In the genomic region with DNA sequence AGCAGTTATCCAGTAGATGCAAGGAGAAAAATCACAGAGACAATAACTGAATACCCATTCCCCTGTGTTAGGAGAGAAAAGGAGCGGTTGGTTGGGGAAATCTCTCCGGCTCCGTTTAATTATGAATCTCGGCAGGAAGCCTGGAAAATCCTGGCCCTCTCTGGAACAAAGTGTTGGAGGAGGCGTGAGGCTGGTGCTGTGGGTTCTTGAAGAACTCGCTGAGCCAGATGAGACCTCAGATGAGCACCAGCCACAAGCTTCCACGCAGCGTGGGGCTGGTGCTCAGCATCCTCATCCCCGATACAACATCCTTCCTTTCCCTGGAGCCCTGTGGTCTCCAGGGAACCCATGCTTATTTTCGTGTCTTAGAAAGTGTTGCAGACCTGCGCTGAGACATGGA, we compare ENCODE assay signal across 28 cellular contexts. TPM values are rescaled to one million over a fixed set of nuclear protein-coding genes. Genes with fewer than 3 reads are reported as not detected.
"Had no signal": no experiment of that assay in that cellular context is flagged by ENCODE, and none has a peak within 500 bp of the region (broad histone marks: within the 10 kb centered on the region; RNA-seq: fewer than 3 reads in every experiment).

No MANE protein-coding gene starts in this region.

- H3K36me3 ChIP-seq: esophagus squamous epithelium, left lung, ovary, right lobe of liver, thyroid gland had no signal

- H3K9me3 Mint-ChIP-seq: natural killer cell treated with Interleukin-12 subunit alpha and Interleukin-12 subunit beta and Interleukin-15 and Interleukin-18, amount 100 ng/mL, for 72 hours had no signal

- ATAC-seq: effector memory CD8-positive, alpha-beta T cell; left cardiac atrium; left lung; mucosa of descending colon; natural killer cell treated with Interleukin-12 subunit alpha and Interleukin-12 subunit beta and Interleukin-15 and Interleukin-18, amount 100 ng/mL, for 72 hours; right lobe of liver; stimulated activated naive CD8-positive, alpha-beta T cell treated with anti-CD3 and anti-CD28 coated beads, Interleukin-15, amount 100 ng/mL, for 72 hours had no signal

- H3K27ac ChIP-seq: coronary artery, esophagus squamous epithelium, left lung, ovary, right lobe of liver, thyroid gland had no signal

- H3K27me3 ChIP-seq: ovary, right lobe of liver, thyroid gland had no signal

- H3K4me1 ChIP-seq: esophagus squamous epithelium, left lung, right lobe of liver, thyroid gland had no signal

- DNase-seq: dermis blood vessel endothelial cell; effector memory CD8-positive, alpha-beta T cell; erythroblast; esophagus squamous epithelium; foreskin melanocyte; kidney; left cardiac atrium; left lung; mesenchymal stem cell; mucosa of descending colon; naive B cell; nucleus accumbens; ovary; right lobe of liver; small intestine; stimulated activated CD4-positive, alpha-beta T cell treated with anti-CD3 and anti-CD28 coated beads, Interleukin-15, amount 100 ng/mL, for 24 hours; stimulated activated CD4-positive, alpha-beta T cell treated with anti-CD3 and anti-CD28 coated beads, Interleukin-2, amount 100 ng/mL, for 48 hours; stimulated activated naive CD4-positive, alpha-beta T cell; stimulated activated naive CD8-positive, alpha-beta T cell treated with anti-CD3 and anti-CD28 coated beads, Interleukin-15, amount 100 ng/mL, for 72 hours; thyroid gland; trophoblast cell had no signal

- H3K4me3 ChIP-seq: coronary artery, esophagus squamous epithelium, left lung, mucosa of descending colon, ovary, right lobe of liver, thyroid gland had no signal

- H3K27ac Mint-ChIP-seq: effector memory CD8-positive, alpha-beta T cell; mesothelial cell of epicardium; natural killer cell treated with Interleukin-12 subunit alpha and Interleukin-12 subunit beta and Interleukin-15 and Interleukin-18, amount 100 ng/mL, for 72 hours; stimulated activated naive CD8-positive, alpha-beta T cell treated with anti-CD3 and anti-CD28 coated beads, Interleukin-15, amount 100 ng/mL, for 72 hours had no signal

- H3K9me3 ChIP-seq: esophagus squamous epithelium, mucosa of descending colon, ovary, right lobe of liver, thyroid gland had no signal

- H3K36me3 Mint-ChIP-seq: naive B cell; natural killer cell treated with Interleukin-12 subunit alpha and Interleukin-12 subunit beta and Interleukin-15 and Interleukin-18, amount 100 ng/mL, for 72 hours had no signal

- H3K4me1 Mint-ChIP-seq: mesothelial cell of epicardium; naive B cell; stimulated activated naive CD8-positive, alpha-beta T cell treated with anti-CD3 and anti-CD28 coated beads, Interleukin-15, amount 100 ng/mL, for 72 hours had no signal

- H3K4me3 Mint-ChIP-seq: effector memory CD8-positive, alpha-beta T cell; mesothelial cell of epicardium; naive B cell; natural killer cell treated with Interleukin-12 subunit alpha and Interleukin-12 subunit beta and Interleukin-15 and Interleukin-18, amount 100 ng/mL, for 72 hours; stimulated activated naive CD8-positive, alpha-beta T cell treated with anti-CD3 and anti-CD28 coated beads, Interleukin-15, amount 100 ng/mL, for 72 hours had no signal

RNA-seq across cellular contexts. Expression of a gene that starts 39.7 kb away (rescaled TPM):
- total RNA-seq: dermis blood vessel endothelial cell; lung microvascular endothelial cell; natural killer cell treated with Interleukin-12 subunit alpha and Interleukin-12 subunit beta and Interleukin-15 and Interleukin-18, amount 100 ng/mL, for 72 hours; posterior vena cava; pulmonary artery endothelial cell; right lobe of liver had no signal

RNA-seq across cellular contexts. Expression of a gene that starts 40.2 kb away (rescaled TPM):
- total RNA-seq: dermis blood vessel endothelial cell; esophagus squamous epithelium; kidney; left cardiac atrium; left lung; lower leg skin; lung microvascular endothelial cell; mucosa of descending colon; natural killer cell treated with Interleukin-12 subunit alpha and Interleukin-12 subunit beta and Interleukin-15 and Interleukin-18, amount 100 ng/mL, for 72 hours; posterior vena cava; pulmonary artery endothelial cell; right lobe of liver; thyroid gland had no signal
